ENCODE assay signal across 8 cellular contexts in genomic region chr12:64825143-64826011, GRCh38. TPM values are rescaled to one million over a fixed set of nuclear protein-coding genes. Genes with fewer than 3 reads are reported as not detected.
DNase-seq lines count a peak whose midpoint lies in the region; ATAC-seq and TF ChIP-seq lines count a peak whose summit lies in the region.

No MANE protein-coding gene starts in this region.

- H3K9me3 ChIP-seq in mucosa of descending colon: peaks cover 3% of the 10 kb centered on the region

- intact Hi-C loops in mucosa of descending colon (cut with DNase I, micrococcal nuclease): no loop called here

- ATAC-seq in GM21360 (IDR thresholded peaks at IDR 0.05; ENCODE audit: unreplicated experiment) (peak; percentile 13), mucosa of descending colon (peak; percentile 8), GM19324 (IDR thresholded peaks at IDR 0.05; ENCODE audit: low FRiP score, unreplicated experiment) (no peak), HG03460 (IDR thresholded peaks at IDR 0.05; ENCODE audit: unreplicated experiment) (no peak)

- DNase-seq in NCI-H187 (lab: John Stamatoyannopoulos, UW) (peak; percentile 77 to 83), mucosa of descending colon (no peak), HUDEP-2 (lab: John Stamatoyannopoulos, UW; ENCODE audit: unreplicated experiment in 76 of 76) (no peak), UCSD-AML1 (lab: John Stamatoyannopoulos, UW; ENCODE audit: unreplicated experiment) (no peak)

- peak overlapping the region; percentile 36 for H3K27ac ChIP-seq in angular gyrus (ENCODE audit: low read depth, low read length)

- no peak overlapping the region for H3K4me3 ChIP-seq in mucosa of descending colon

- H3K4me1 ChIP-seq in mucosa of descending colon (ENCODE audit: low read depth): peaks cover 23% of the 10 kb centered on the region

- TF ChIP-seq CTCF in mucosa of descending colon (IDR thresholded peaks at IDR 0.05): no peak

- no peaks in the 10 kb centered on the region for H3K36me3 ChIP-seq in mucosa of descending colon (ENCODE audit: low read depth)

RNA-seq across cellular contexts. Expression of gene TBC1D30, which starts 0.9 kb away (rescaled TPM):
- total RNA-seq in mucosa of descending colon: 1 to 10 TPM; 3.6 to 8.7 (median 7.4) TPM

Comparison
In these comparisons a context has a peak if more than half of its experiments do, and no peak if none do; other contexts are left out.
1. ATAC-seq: peak in GM21360 (single experiment) and mucosa of descending colon (single experiment); none in GM19324 (single experiment) and HG03460 (single experiment).
2. DNase-seq: peak in NCI-H187 (2 of 2); none in mucosa of descending colon (0 of 3), HUDEP-2 (0 of 76) and UCSD-AML1 (single experiment).